Comparison of ENCODE assay signal across 21 cellular contexts in genomic region chr4:139078926-139079325, GRCh38.
"Had no signal": no experiment of that assay in that cellular context is flagged by ENCODE, and none has a peak within 500 bp of the region (broad histone marks: within the 10 kb centered on the region; RNA-seq: fewer than 3 reads in every experiment).

No MANE protein-coding gene starts in this region.

- H3K27me3 Mint-ChIP-seq: activated naive CD4-positive, alpha-beta T cell treated with anti-CD3 and anti-CD28 coated beads, Interleukin-2, amount 10 ng/mL, durations not matched to agents 7 days and 5 days; activated naive CD8-positive, alpha-beta T cell treated with anti-CD3 and anti-CD28 coated beads, Interleukin-2, amount 50 U/mL, for 24 hours; central memory CD8-positive, alpha-beta T cell; naive B cell had no signal

- DNase-seq: activated CD4-positive, alpha-beta T cell treated with anti-CD3 and anti-CD28 coated beads, Interleukin-2, amount 50 U/mL, for 1 hour; activated CD8-positive, alpha-beta memory T cell treated with anti-CD3 and anti-CD28 coated beads for 24 hours; activated CD8-positive, alpha-beta memory T cell treated with anti-CD3 and anti-CD28 coated beads, Interleukin-2, amount 50 U/mL, for 48 hours; activated effector memory CD4-positive, alpha-beta T cell treated with Interleukin-2 at 50 U/mL for 16 hours; activated naive CD4-positive, alpha-beta T cell treated with anti-CD3 and anti-CD28 coated beads, Interleukin-2, amount 10 ng/mL, durations not matched to agents 7 days and 5 days; activated naive CD8-positive, alpha-beta T cell treated with anti-CD3 and anti-CD28 coated beads, Interleukin-2, amount 50 U/mL, for 24 hours; activated T-cell treated with anti-CD3 and anti-CD28 coated beads, Interleukin-2, amount 50 U/mL, for 48 hours; anterior cingulate cortex; colonic mucosa; endodermal cell; foreskin keratinocyte; mesenchymal stem cell; mucosa of descending colon; naive B cell; stimulated activated naive CD4-positive, alpha-beta T cell; T-helper 9 cell had no signal

- ATAC-seq: activated CD4-positive, CD25-positive, alpha-beta regulatory T cell treated with anti-CD3 and anti-CD28 coated beads, Interleukin-2, amount 50 U/mL, for 24 hours; activated naive CD8-positive, alpha-beta T cell treated with anti-CD3 and anti-CD28 coated beads, Interleukin-2, amount 50 U/mL, for 24 hours; foreskin keratinocyte; mucosa of descending colon had no signal

- H3K9me3 Mint-ChIP-seq: activated naive CD4-positive, alpha-beta T cell treated with anti-CD3 and anti-CD28 coated beads, Interleukin-2, amount 10 ng/mL, durations not matched to agents 7 days and 5 days; activated naive CD8-positive, alpha-beta T cell treated with anti-CD3 and anti-CD28 coated beads, Interleukin-2, amount 50 U/mL, for 24 hours; brain; central memory CD8-positive, alpha-beta T cell; endodermal cell; naive B cell had no signal

- H3K4me3 Mint-ChIP-seq: activated naive CD4-positive, alpha-beta T cell treated with anti-CD3 and anti-CD28 coated beads, Interleukin-2, amount 10 ng/mL, durations not matched to agents 7 days and 5 days; activated naive CD8-positive, alpha-beta T cell treated with anti-CD3 and anti-CD28 coated beads, Interleukin-2, amount 50 U/mL, for 24 hours; central memory CD8-positive, alpha-beta T cell; endodermal cell had no signal

- H3K4me3 ChIP-seq: colonic mucosa, mucosa of descending colon, prostate gland had no signal

- H3K27ac ChIP-seq: colonic mucosa, epithelial cell of prostate, foreskin keratinocyte had no signal

- H3K36me3 ChIP-seq: colonic mucosa, prostate gland had no signal

- H3K27ac Mint-ChIP-seq: activated naive CD4-positive, alpha-beta T cell treated with anti-CD3 and anti-CD28 coated beads, Interleukin-2, amount 10 ng/mL, durations not matched to agents 7 days and 5 days; activated naive CD8-positive, alpha-beta T cell treated with anti-CD3 and anti-CD28 coated beads, Interleukin-2, amount 50 U/mL, for 24 hours; endodermal cell had no signal

- H3K9me3 ChIP-seq: colonic mucosa, mucosa of descending colon, prostate gland had no signal

- H3K4me1 ChIP-seq: prostate gland had no signal

- H3K27me3 ChIP-seq: colonic mucosa, foreskin keratinocyte had no signal
